In the genomic region with DNA sequence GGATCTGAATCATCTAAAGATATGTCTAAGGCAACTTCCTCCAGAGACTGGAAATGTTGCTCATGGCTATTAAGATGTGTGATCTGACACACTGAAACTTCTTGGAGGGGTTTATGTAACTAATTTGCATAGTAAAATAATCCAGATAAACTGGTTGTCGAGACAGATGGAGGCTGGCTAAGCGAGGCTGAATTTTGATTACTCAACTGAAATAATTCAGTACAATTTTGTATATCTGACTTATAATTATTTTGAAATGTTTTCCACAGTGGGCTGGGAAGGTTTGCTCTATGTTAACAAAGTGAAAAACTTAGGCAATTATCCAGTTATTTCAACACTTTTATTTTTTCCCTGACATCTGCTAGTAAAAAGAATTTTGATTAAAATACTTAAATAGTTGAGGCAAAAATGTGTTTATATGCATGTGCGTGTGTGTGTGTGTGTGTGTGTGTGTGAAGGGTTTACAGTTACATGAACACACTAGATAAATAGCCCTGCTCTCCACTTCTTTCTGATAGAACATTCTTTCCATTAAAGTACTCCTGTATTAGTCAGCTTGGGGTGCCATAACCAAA, we compare ENCODE assay signal across 1 cellular context.
A peak's percentile ranks its signal among the peaks of the same experiment; 100 is the strongest.
TF ChIP-seq lines count a peak whose summit lies in the region.

No MANE protein-coding gene starts in this region.

TF ChIP-seq in K562, 482 proteins besides CTCF, POLR2A, EP300 and RAD21:
- no peak for TF ChIP-seq ZHX1 (conservative IDR thresholded peaks at IDR 0.05; ENCODE audit: low read length)
- no peak for TF ChIP-seq ZFP30 (CRISPR knock-in tag; IDR thresholded peaks at IDR 0.05; ENCODE audit: borderline replicate concordance)
- no peak for TF ChIP-seq ZNF707 (CRISPR knock-in tag; conservative IDR thresholded peaks at IDR 0.05)
- TF ChIP-seq ZFPM2 (CRISPR knock-in tag; IDR thresholded peaks at IDR 0.05): no peak
- TF ChIP-seq POU5F1 (IDR thresholded peaks at IDR 0.05; ENCODE audit: borderline replicate concordance, low read depth, low read length, partially characterized antibody): no peak
- TF ChIP-seq, protein P1, sequence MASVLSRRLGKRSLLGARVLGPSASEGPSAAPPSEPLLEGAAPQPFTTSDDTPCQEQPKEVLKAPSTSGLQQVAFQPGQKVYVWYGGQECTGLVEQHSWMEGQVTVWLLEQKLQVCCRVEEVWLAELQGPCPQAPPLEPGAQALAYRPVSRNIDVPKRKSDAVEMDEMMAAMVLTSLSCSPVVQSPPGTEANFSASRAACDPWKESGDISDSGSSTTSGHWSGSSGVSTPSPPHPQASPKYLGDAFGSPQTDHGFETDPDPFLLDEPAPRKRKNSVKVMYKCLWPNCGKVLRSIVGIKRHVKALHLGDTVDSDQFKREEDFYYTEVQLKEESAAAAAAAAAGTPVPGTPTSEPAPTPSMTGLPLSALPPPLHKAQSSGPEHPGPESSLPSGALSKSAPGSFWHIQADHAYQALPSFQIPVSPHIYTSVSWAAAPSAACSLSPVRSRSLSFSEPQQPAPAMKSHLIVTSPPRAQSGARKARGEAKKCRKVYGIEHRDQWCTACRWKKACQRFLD (CRISPR knock-in tag; IDR thresholded peaks at IDR 0.05): no peak
- peak; percentile 36 for TF ChIP-seq CBX2 (IDR thresholded peaks at IDR 0.05; ENCODE audit: insufficient read depth, low read length, poor library complexity, severe bottlenecking)
- TF ChIP-seq BMI1 (IDR thresholded peaks at IDR 0.05; ENCODE audit: low read length): 0 out of 2 replicates have a peak, but pooled peaks have one; percentile 17
- TF ChIP-seq, protein P2, sequence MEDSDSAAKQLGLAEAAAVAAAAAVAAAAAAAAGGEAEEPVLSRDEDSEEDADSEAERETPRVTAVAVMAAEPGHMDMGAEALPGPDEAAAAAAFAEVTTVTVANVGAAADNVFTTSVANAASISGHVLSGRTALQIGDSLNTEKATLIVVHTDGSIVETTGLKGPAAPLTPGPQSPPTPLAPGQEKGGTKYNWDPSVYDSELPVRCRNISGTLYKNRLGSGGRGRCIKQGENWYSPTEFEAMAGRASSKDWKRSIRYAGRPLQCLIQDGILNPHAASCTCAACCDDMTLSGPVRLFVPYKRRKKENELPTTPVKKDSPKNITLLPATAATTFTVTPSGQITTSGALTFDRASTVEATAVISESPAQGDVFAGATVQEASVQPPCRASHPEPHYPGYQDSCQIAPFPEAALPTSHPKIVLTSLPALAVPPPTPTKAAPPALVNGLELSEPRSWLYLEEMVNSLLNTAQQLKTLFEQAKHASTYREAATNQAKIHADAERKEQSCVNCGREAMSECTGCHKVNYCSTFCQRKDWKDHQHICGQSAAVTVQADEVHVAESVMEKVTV (CRISPR knock-in tag; IDR thresholded peaks at IDR 0.05): no peak
- no peak for TF ChIP-seq NFRKB (IDR thresholded peaks at IDR 0.05; ENCODE audit: low read depth)
- no peak for TF ChIP-seq COPS2 (conservative IDR thresholded peaks at IDR 0.05)
- no peak for TF ChIP-seq ZNF121 (CRISPR knock-in tag; conservative IDR thresholded peaks at IDR 0.05)
- no peak for TF ChIP-seq FOXP1 (CRISPR knock-in tag; IDR thresholded peaks at IDR 0.05)
- no peak for TF ChIP-seq MAFG (tag; conservative IDR thresholded peaks at IDR 0.05)
- TF ChIP-seq ERF (CRISPR knock-in tag; IDR thresholded peaks at IDR 0.05): no peak
